Comparison of ENCODE assay signal across 14 cellular contexts in genomic region chr20:12838261-12838866, GRCh38.
A peak's percentile ranks its signal among the peaks of the same experiment; 100 is the strongest.
DNase-seq lines count a peak whose midpoint lies in the region; ATAC-seq and TF ChIP-seq lines count a peak whose summit lies in the region.
"Had no signal": no experiment of that assay in that cellular context is flagged by ENCODE, and none has a peak within 500 bp of the region (broad histone marks: within the 10 kb centered on the region; RNA-seq: fewer than 3 reads in every experiment).

No MANE protein-coding gene starts in this region.

- DNase-seq in GM06990 (ENCODE audit: extremely low read depth, insufficient read length): no peak
- DNase-seq in HL-60 (ENCODE audit: low read depth in 1 of 2, low spot score in 1 of 2): no peak
- DNase-seq in SK-MEL-5 (ENCODE audit: low read depth, low spot score): peak; percentile 56
- no peak for DNase-seq in kidney epithelial cell (ENCODE audit: low read depth)
- no peak for DNase-seq in tibial nerve (ENCODE audit: low spot score in 2 of 2)
- DNase-seq: activated naive CD4-positive, alpha-beta T cell treated with Interleukin-2 at 50 U/mL for 16 hours; kidney; naive B cell; NCI-H187 treated with DMSO at 0.1 percent for 48 hours; right cardiac atrium had no signal

- H3K27ac ChIP-seq in HL-60 (replicated peaks) (no peak overlapping the region), tibial nerve (no peak overlapping the region)
- H3K27ac ChIP-seq: thoracic aorta had no signal

- ATAC-seq in HG02763 (IDR thresholded peaks at IDR 0.05; ENCODE audit: unreplicated experiment): no peak
- no peak for ATAC-seq in GM19351 (IDR thresholded peaks at IDR 0.05; ENCODE audit: unreplicated experiment)
- ATAC-seq in GM18505 (IDR thresholded peaks at IDR 0.05; ENCODE audit: unreplicated experiment): no peak
- ATAC-seq: right cardiac atrium had no signal

- no peaks in the 10 kb centered on the region for H3K27me3 ChIP-seq in GM06990 (replicated peaks; ENCODE audit: control insufficient read depth, insufficient read depth, low read length)
- no peaks in the 10 kb centered on the region for H3K27me3 ChIP-seq in HL-60 (ENCODE audit: insufficient read depth, poor library complexity, severe bottlenecking)
- no peaks in the 10 kb centered on the region for H3K27me3 ChIP-seq in kidney epithelial cell (ENCODE audit: control insufficient read depth, insufficient read depth, low read length)
- no peaks in the 10 kb centered on the region for H3K27me3 ChIP-seq in tibial nerve

- no peaks in the 10 kb centered on the region for H3K9me3 ChIP-seq in tibial nerve
- H3K9me3 ChIP-seq: thoracic aorta had no signal

- H3K36me3 ChIP-seq in GM06990 (ENCODE audit: control insufficient read depth, insufficient read depth, low read length) (no peaks in the 10 kb centered on the region), kidney epithelial cell (ENCODE audit: control insufficient read depth, insufficient read depth, low read length) (no peaks in the 10 kb centered on the region), tibial nerve (no peaks in the 10 kb centered on the region)
- H3K36me3 ChIP-seq: thoracic aorta had no signal

- TF ChIP-seq EP300 in tibial nerve (IDR thresholded peaks at IDR 0.05): no peak

- no peaks in the 10 kb centered on the region for H3K4me1 ChIP-seq in tibial nerve

- H3K4me3 ChIP-seq in GM06990 (replicated peaks; ENCODE audit: low read depth, low read length) (no peak overlapping the region), HL-60 (replicated peaks; ENCODE audit: insufficient read depth, low read length) (no peak overlapping the region), kidney epithelial cell (ENCODE audit: low read depth, low read length) (no peak overlapping the region), tibial nerve (no peak overlapping the region)
- H3K4me3 ChIP-seq: thoracic aorta had no signal

- in situ Hi-C loops in SK-MEL-5 (cut with HindIII; ENCODE audit: low pct_unique_long_range_greater_than_20kb, low sequenced_read_pairs): no loop called here

- TF ChIP-seq POLR2A in tibial nerve (IDR thresholded peaks at IDR 0.05) (no peak), GM18505 (IDR thresholded peaks at IDR 0.05; ENCODE audit: borderline replicate concordance, extremely low read depth, insufficient read depth, insufficient read length) (no peak)

- WGBS in tibial nerve, 2 donors: 83 to 87% methylated on average over 3 of the region's 3 CpGs

- TF ChIP-seq CTCF in GM06990 (IDR thresholded peaks at IDR 0.05; ENCODE audit: insufficient read depth, low read length, poor library complexity, severe bottlenecking) (peak; percentile 48), HL-60 (IDR thresholded peaks at IDR 0.05; ENCODE audit: insufficient read depth, low read length) (peak; percentile 6), kidney epithelial cell (IDR thresholded peaks at IDR 0.05; ENCODE audit: insufficient read depth, low read length, poor library complexity, severe bottlenecking) (peak; percentile 25), tibial nerve (IDR thresholded peaks at IDR 0.05) (no peak)

Comparison
In these comparisons a context has a peak if more than half of its experiments do, and no peak if none do; other contexts are left out.
1. CTCF ChIP-seq: peak in GM06990 (single experiment), HL-60 (single experiment) and kidney epithelial cell (single experiment); none in tibial nerve (0 of 5).